Comparison of ENCODE assay signal across 8 cellular contexts in the genomic region with DNA sequence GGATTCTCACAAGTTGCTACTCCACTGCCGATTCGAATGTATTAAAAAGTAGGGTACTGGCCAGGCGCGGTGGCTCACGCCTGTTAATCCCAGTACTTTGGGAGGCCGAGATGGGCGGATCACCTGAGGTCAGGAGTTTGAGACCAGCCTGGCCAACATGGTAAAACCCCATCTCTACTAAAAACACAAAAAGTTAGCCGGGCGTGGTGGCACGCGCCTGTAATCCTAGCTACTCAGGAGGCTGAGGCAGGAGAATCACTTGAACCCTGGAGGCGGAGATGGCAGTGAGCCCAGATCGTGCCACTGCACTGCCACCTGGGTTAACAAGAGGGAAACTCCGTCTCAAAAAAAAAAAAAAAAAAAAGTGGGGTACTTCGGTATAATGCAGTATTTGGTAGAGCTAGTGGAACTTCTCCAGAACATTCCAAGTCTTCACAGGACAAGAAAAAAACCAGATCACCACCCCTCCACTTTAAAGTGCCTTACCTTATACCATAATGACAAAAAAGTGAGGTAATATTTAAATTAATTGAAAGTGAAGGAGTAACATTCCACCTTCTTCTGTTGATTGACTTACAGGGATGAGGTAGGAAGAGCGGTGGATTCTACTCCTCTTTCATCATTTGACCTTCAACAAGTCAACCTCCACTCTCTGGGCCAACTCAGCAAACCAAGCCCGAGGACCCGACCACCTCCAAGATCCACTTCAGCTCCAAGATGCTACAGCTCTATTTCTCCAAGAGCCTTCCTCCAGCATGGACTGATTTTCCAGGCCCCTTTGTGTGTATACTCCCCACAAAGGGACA. TPM values are rescaled to one million over a fixed set of nuclear protein-coding genes. Genes with fewer than 3 reads are reported as not detected.
DNase-seq lines count a peak whose midpoint lies in the region; ATAC-seq and TF ChIP-seq lines count a peak whose summit lies in the region.

No MANE protein-coding gene starts in this region.

- no peaks in the 10 kb centered on the region for H3K27me3 ChIP-seq in CD4-positive, alpha-beta T cell (ENCODE audit: control insufficient read depth, insufficient read depth, low read length)
- no peaks in the 10 kb centered on the region for H3K27me3 ChIP-seq in lower lobe of right lung (ENCODE audit: low read depth)
- no peaks in the 10 kb centered on the region for H3K27me3 ChIP-seq in tibial nerve

- peak overlapping the region; percentile 98 for H3K27ac Mint-ChIP-seq in CD4-positive, alpha-beta T cell

- H3K36me3 ChIP-seq in lower lobe of right lung (peaks cover 27% of the 10 kb centered on the region), tibial nerve (peaks cover 0 to 28% (median 5%) of the 10 kb centered on the region in 3 donors)

- peak overlapping the region; percentile 99 for H3K4me3 Mint-ChIP-seq in CD4-positive, alpha-beta T cell

- POLR2A ChIA-PET in CD4-positive, alpha-beta T cell (lab: Charles Lee): interaction anchor here (1.2 to 4.3 kb wide), 5 partner anchors 28 to 691 kb away, joined by 3 to 80 read pairs (median 6); partner anchors contain the start of genes BCL7B and TBL2

- no peak for TF ChIP-seq CTCF in CD4-positive, alpha-beta T cell (IDR thresholded peaks at IDR 0.05)
- TF ChIP-seq CTCF in astrocyte of the spinal cord (IDR thresholded peaks at IDR 0.05; ENCODE audit: low read depth, low read length) (no peak), lower lobe of right lung (IDR thresholded peaks at IDR 0.05) (no peak), tibial nerve (IDR thresholded peaks at IDR 0.05) (no peak)

- H3K36me3 Mint-ChIP-seq in CD4-positive, alpha-beta T cell (ENCODE audit: low read depth): peaks cover 55% of the 10 kb centered on the region

- 66 to 69% methylated on average over 18 of the region's 18 CpGs for WGBS in tibial nerve, 2 donors

- H3K4me3 ChIP-seq in astrocyte of the spinal cord (ENCODE audit: low read depth, low read length): peak overlapping the region; percentile 78
- peak overlapping the region; percentile 87 for H3K4me3 ChIP-seq in lower lobe of right lung
- peak overlapping the region in 3 of 4 donors; percentile 58 to 94 (median 83) for H3K4me3 ChIP-seq in tibial nerve

- TF ChIP-seq POLR2A in tibial nerve (IDR thresholded peaks at IDR 0.05): no peak

- H3K4me1 Mint-ChIP-seq in CD4-positive, alpha-beta T cell (ENCODE audit: low read depth): peaks cover 66% of the 10 kb centered on the region

- intact Hi-C loops in CD4-positive, alpha-beta T cell (cut with DNase I, micrococcal nuclease): loop anchor here (5.0 kb wide), 1 partner anchor 147 kb away; the partner anchor contains the start of gene VPS37D (in 2 of the 2)
- intact Hi-C loops in lower lobe of right lung (cut with DNase I): no loop called here

- peak overlapping the region; percentile 54 for H3K27ac ChIP-seq in CD4-positive, alpha-beta T cell (ENCODE audit: low read depth, low read length)
- peak overlapping the region; percentile 93 for H3K27ac ChIP-seq in lower lobe of right lung
- peak overlapping the region in 3 of 4 donors; percentile 93 to 97 (median 95) for H3K27ac ChIP-seq in tibial nerve

- CTCF ChIA-PET in CD4-positive, alpha-beta T cell (lab: Charles Lee): interaction anchor here (0.9 to 2.7 kb wide), 6 partner anchors 10 to 214 kb away, joined by 3 to 9 read pairs (median 4); no protein-coding TSS in a partner anchor

- H3K9me3 Mint-ChIP-seq in CD4-positive, alpha-beta T cell: no peaks in the 10 kb centered on the region

- no peaks in the 10 kb centered on the region for H3K9me3 ChIP-seq in CD4-positive, alpha-beta T cell (ENCODE audit: control insufficient read depth, low read length)
- H3K9me3 ChIP-seq in lower lobe of right lung (no peaks in the 10 kb centered on the region), tibial nerve (no peaks in the 10 kb centered on the region)

- no peaks in the 10 kb centered on the region for H3K27me3 Mint-ChIP-seq in CD4-positive, alpha-beta T cell

- H3K4me1 ChIP-seq in lower lobe of right lung (peaks cover 55% of the 10 kb centered on the region), tibial nerve (peaks cover 0 to 60% (median 30%) of the 10 kb centered on the region in 4 donors)

- no peak for ATAC-seq in CD4-positive, alpha-beta T cell (ENCODE audit: poor library complexity)
- no peak for ATAC-seq in lower lobe of right lung

- no peak for TF ChIP-seq EP300 in tibial nerve (IDR thresholded peaks at IDR 0.05)

- peak in 3 of 10 experiments; percentile 22 to 37 (median 22) for DNase-seq in CD4-positive, alpha-beta T cell
- DNase-seq in NAMALWA (ENCODE audit: low spot score): peak; percentile 38
- DNase-seq in astrocyte of the spinal cord (ENCODE audit: low read depth, low spot score): peak; percentile 17
- DNase-seq in lower lobe of right lung: peak; percentile 37
- DNase-seq in tibial nerve (ENCODE audit: low spot score in 2 of 2): no peak
- DNase-seq in hypothalamus (lab: John Stamatoyannopoulos, UW): no peak
- DNase-seq in NCI-H526 treated with DMSO at 0.1 percent for 48 hours (lab: John Stamatoyannopoulos, UW): no peak
- DNase-seq in NCI-H2081 treated with DMSO at 0.1 percent for 48 hours (lab: John Stamatoyannopoulos, UW): no peak

- in situ Hi-C loops in astrocyte of the spinal cord (cut with HindIII; ENCODE audit: low sequenced_read_pairs): no loop called here

RNA-seq across cellular contexts. Expression of gene BAZ1B, which starts 2.0 kb away (rescaled TPM):
- total RNA-seq in CD4-positive, alpha-beta T cell: 10 to 100 TPM; 32.8 to 35.5 TPM
- 56.0 TPM for total RNA-seq in lower lobe of right lung
- total RNA-seq in tibial nerve: 10 to 100 TPM; 53.3 to 70.1 (median 63.6) TPM

RNA-seq across cellular contexts. Expression of gene BCL7B, which starts 37.4 kb away (rescaled TPM):
- total RNA-seq in CD4-positive, alpha-beta T cell: 100 to 1,000 TPM; 102 TPM
- total RNA-seq in lower lobe of right lung (52.8 TPM), tibial nerve (10 to 100 TPM; 46.1 to 76.2 (median 59.4) TPM)

RNA-seq across cellular contexts. Expression of gene TBL2, which starts 58.3 kb away (rescaled TPM):
- 10 to 100 TPM; 25.2 to 27.2 TPM for total RNA-seq in CD4-positive, alpha-beta T cell
- 27.9 TPM for total RNA-seq in lower lobe of right lung
- total RNA-seq in tibial nerve: 10 to 100 TPM; 36.6 to 70.8 (median 49.2) TPM

Comparison
In these comparisons a context has a peak if more than half of its experiments do, and no peak if none do; other contexts are left out.
1. DNase-seq: peak in NAMALWA (single experiment), astrocyte of the spinal cord (single experiment) and lower lobe of right lung (single experiment); none in tibial nerve (0 of 2), hypothalamus (0 of 51), NCI-H526 treated with DMSO at 0.1 percent for 48 hours (single experiment) and NCI-H2081 treated with DMSO at 0.1 percent for 48 hours (single experiment).
2. Peak in every context shown above with its lines, with median percentiles within 50 percentile points of each other: H3K27ac ChIP-seq and H3K4me3 ChIP-seq.